In the genomic region with DNA sequence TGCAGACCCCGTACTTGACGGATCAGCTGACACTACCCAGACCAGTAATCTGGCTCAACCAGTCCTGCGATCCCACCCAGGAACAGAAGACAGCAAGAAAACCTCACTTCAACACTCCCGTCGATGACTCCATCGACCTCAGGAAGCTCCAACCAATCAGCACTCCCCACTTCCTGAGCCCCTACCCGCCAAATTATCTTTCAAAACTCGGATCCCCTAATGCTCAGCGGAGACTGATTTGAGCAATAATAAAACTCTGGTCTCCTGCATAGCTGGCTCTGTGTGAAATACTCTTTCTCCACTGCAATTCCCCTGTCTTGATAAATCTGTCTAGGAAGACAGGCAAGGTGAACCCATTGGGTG, we compare ENCODE assay signal across 2 cellular contexts.
TF ChIP-seq lines count a peak whose summit lies in the region.

No MANE protein-coding gene starts in this region.

TF ChIP-seq in SK-N-SH, 30 proteins besides CTCF, POLR2A, EP300 and RAD21 (continued from another document):
- TF ChIP-seq EZH2phosphoT487 (IDR thresholded peaks at IDR 0.05; ENCODE audit: borderline replicate concordance, low read depth) (no peak), YY1 (IDR thresholded peaks at IDR 0.05; ENCODE audit: low read depth) (no peak), REST (IDR thresholded peaks at IDR 0.05; ENCODE audit: low read depth, low read length) (no peak), GABPA (IDR thresholded peaks at IDR 0.05; ENCODE audit: low read depth) (no peak), NRF1 (IDR thresholded peaks at IDR 0.05; ENCODE audit: low read depth, low read length) (no peak), IRF3 (IDR thresholded peaks at IDR 0.05; ENCODE audit: low read depth, low read length) (no peak), GATA2 (CRISPR knock-in tag; IDR thresholded peaks at IDR 0.05) (no peak), TCF12 (IDR thresholded peaks at IDR 0.05) (no peak), MXI1 (IDR thresholded peaks at IDR 0.05; ENCODE audit: low read depth, low read length) (no peak), JUND (IDR thresholded peaks at IDR 0.05) (no peak)
- TF ChIP-seq, protein P1, sequence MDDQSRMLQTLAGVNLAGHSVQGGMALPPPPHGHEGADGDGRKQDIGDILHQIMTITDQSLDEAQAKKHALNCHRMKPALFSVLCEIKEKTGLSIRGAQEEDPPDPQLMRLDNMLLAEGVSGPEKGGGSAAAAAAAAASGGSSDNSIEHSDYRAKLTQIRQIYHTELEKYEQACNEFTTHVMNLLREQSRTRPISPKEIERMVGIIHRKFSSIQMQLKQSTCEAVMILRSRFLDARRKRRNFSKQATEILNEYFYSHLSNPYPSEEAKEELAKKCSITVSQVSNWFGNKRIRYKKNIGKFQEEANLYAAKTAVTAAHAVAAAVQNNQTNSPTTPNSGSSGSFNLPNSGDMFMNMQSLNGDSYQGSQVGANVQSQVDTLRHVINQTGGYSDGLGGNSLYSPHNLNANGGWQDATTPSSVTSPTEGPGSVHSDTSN (IDR thresholded peaks at IDR 0.05), result no peak

TF ChIP-seq in SK-N-SH treated with all-trans-retinoic acid at 6 μM for 48 hours, 23 proteins besides CTCF, POLR2A, EP300 and RAD21 (continued from another document):
- TF ChIP-seq TOX (CRISPR knock-in tag; IDR thresholded peaks at IDR 0.05; ENCODE audit: borderline replicate concordance) (no peak), GLIS3 (CRISPR knock-in tag; IDR thresholded peaks at IDR 0.05) (no peak), ZNF70 (CRISPR knock-in tag; IDR thresholded peaks at IDR 0.05) (no peak), RARB (CRISPR knock-in tag; IDR thresholded peaks at IDR 0.05) (no peak), ZFP3 (CRISPR knock-in tag; IDR thresholded peaks at IDR 0.05) (no peak), CSDC2 (CRISPR knock-in tag; IDR thresholded peaks at IDR 0.05) (no peak)
